In the genomic region with DNA sequence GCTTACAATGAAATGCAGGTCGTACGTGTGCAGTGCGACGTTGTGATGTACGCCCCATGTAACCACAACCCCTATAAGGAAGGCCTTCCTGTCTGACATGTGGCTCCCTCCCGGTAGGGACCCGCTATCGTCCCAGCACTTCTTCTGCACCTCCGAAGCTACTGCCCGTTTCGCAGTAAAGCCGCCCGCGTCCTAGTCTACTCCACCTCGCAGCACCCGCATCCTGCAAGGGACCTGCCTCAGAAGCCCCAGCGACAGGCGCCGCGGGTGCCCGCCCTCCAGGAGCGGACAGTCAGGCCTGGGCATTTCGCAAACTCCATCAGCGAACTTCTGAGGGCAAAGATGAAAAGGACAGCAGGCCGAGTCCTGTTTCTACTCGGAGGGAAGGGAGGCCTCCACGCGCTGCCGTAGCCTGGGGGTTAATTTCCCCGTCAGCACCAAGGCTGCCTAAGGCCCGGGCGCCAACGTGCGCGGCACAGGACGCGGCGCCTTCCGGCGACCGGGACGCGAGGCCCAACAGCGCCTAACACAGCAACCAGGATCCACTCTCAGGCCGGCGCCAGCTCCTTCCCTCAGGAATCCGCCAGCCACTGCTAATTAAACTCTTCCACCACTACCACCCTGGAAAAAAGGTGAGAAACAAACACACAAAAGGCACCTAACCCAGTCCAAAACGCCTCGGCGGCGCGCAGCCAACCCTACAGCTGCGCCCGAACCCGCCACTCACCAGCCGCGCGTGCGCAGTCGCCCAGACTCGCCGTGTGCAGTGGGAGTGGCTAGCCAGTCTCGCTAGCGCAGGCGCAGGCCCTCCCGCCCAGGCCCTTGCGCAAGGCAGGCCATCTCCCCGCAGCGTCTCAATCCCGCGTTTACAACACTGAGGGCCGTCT, we compare ENCODE assay signal across 8 cellular contexts. TPM values are rescaled to one million over a fixed set of nuclear protein-coding genes. Genes with fewer than 3 reads are reported as not detected.
DNase-seq lines count a peak whose midpoint lies in the region; ATAC-seq and TF ChIP-seq lines count a peak whose summit lies in the region.

A gene with protein sequence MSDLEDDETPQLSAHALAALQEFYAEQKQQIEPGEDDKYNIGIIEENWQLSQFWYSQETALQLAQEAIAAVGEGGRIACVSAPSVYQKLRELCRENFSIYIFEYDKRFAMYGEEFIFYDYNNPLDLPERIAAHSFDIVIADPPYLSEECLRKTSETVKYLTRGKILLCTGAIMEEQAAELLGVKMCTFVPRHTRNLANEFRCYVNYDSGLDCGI (minus strand): TSS at position 768 of the 887 bp plus-strand sequence. CDS start 16,363 bp downstream, outside the sequence.

- H3K4me3 Mint-ChIP-seq in activated naive CD8-positive, alpha-beta T cell = peak within 1 kb of the TSS; percentile 90
- peak within 1 kb of the TSS; percentile 98 for H3K4me3 Mint-ChIP-seq in glutamatergic neuron (ENCODE audit: unreplicated experiment)

- no peaks in the 10 kb centered on the region for H4K20me1 ChIP-seq in osteoblast (ENCODE audit: insufficient read depth, low read length)

- H3K4me1 Mint-ChIP-seq in activated naive CD8-positive, alpha-beta T cell (ENCODE audit: low read depth) = peaks cover 49% of the 10 kb centered on the region
- peaks cover 6% of the 10 kb centered on the region for H3K4me1 Mint-ChIP-seq in glutamatergic neuron (ENCODE audit: low read depth, unreplicated experiment)

- peak within 1 kb of the TSS; percentile 77 for H3K4me2 ChIP-seq in osteoblast (ENCODE audit: insufficient read depth, low read length)

- TF ChIP-seq CTCF in GM10266 (IDR thresholded peaks at IDR 0.05; ENCODE audit: control insufficient read depth, insufficient read depth, low read depth, missing control alignments) (no peak), glutamatergic neuron (IDR thresholded peaks at IDR 0.05; ENCODE audit: partially characterized antibody, unreplicated experiment) (no peak), osteoblast (IDR thresholded peaks at IDR 0.05; ENCODE audit: extremely low read depth, low read depth, low read length) (no peak), thoracic aorta (IDR thresholded peaks at IDR 0.05) (no peak)

- DNase-seq in GM10266 (ENCODE audit: extremely low spot score) (peak; percentile 87), NCI-H1092 treated with DMSO at 0.1 percent for 48 hours (lab: John Stamatoyannopoulos, UW) (peak; percentile 91), glutamatergic neuron (peak; percentile 97), osteoblast (ENCODE audit: insufficient read length, low spot score, missing footprints) (peak; percentile 95), thoracic aorta (ENCODE audit: low spot score) (peak; percentile 68)

- H3K4me1 ChIP-seq in osteoblast (ENCODE audit: insufficient read depth, low read length) = peaks cover 10% of the 10 kb centered on the region
- peaks cover 7 to 13% of the 10 kb centered on the region in 2 donors for H3K4me1 ChIP-seq in thoracic aorta (ENCODE audit: control insufficient read depth in 1 of 2, low read depth in 2 of 2)

- H3K9me3 ChIP-seq in osteoblast (ENCODE audit: low read depth, low read length) (no peaks in the 10 kb centered on the region), thoracic aorta (no peaks in the 10 kb centered on the region)

- H3K4me3 ChIP-seq in osteoblast (ENCODE audit: insufficient read depth, low read length) = peak within 1 kb of the TSS; percentile 88
- H3K4me3 ChIP-seq in thoracic aorta = peak within 1 kb of the TSS; percentile 87

- peaks cover 5% of the 10 kb centered on the region for H3K9me3 Mint-ChIP-seq in activated naive CD8-positive, alpha-beta T cell (ENCODE audit: low read depth)
- peaks cover 13% of the 10 kb centered on the region for H3K9me3 Mint-ChIP-seq in glutamatergic neuron (ENCODE audit: unreplicated experiment)

- H3K27me3 ChIP-seq in osteoblast (ENCODE audit: insufficient read depth, low read length) (no peaks in the 10 kb centered on the region), thoracic aorta (replicated peaks; ENCODE audit: insufficient read depth) (no peaks in the 10 kb centered on the region)

- peaks cover 20% of the 10 kb centered on the region for H3K79me2 ChIP-seq in osteoblast (ENCODE audit: insufficient read depth, low read length)

- H3K36me3 ChIP-seq in osteoblast (ENCODE audit: insufficient read depth, low read length) (peaks cover 12% of the 10 kb centered on the region), thoracic aorta (no peaks in the 10 kb centered on the region)

- H3K36me3 Mint-ChIP-seq in activated naive CD8-positive, alpha-beta T cell = peaks cover 25% of the 10 kb centered on the region
- peaks cover 15% of the 10 kb centered on the region for H3K36me3 Mint-ChIP-seq in glutamatergic neuron (ENCODE audit: unreplicated experiment)

- H3K27ac Mint-ChIP-seq in activated naive CD8-positive, alpha-beta T cell = peak within 1 kb of the TSS; percentile 100
- H3K27ac Mint-ChIP-seq in glutamatergic neuron (ENCODE audit: unreplicated experiment) = peak within 1 kb of the TSS; percentile 99

- H3K27ac ChIP-seq in osteoblast (ENCODE audit: low read depth, low read length) = peak within 1 kb of the TSS; percentile 96
- peak within 1 kb of the TSS; percentile 89 to 94 for H3K27ac ChIP-seq in thoracic aorta

- H2AFZ ChIP-seq in osteoblast (ENCODE audit: low read length) = peak within 1 kb of the TSS; percentile 92

- no peaks in the 10 kb centered on the region for H3K27me3 Mint-ChIP-seq in activated naive CD8-positive, alpha-beta T cell
- H3K27me3 Mint-ChIP-seq in glutamatergic neuron (ENCODE audit: unreplicated experiment) = peaks cover 9% of the 10 kb centered on the region

- ATAC-seq in HG02610 (IDR thresholded peaks at IDR 0.05; ENCODE audit: unreplicated experiment) (peak; percentile 85), SK-N-SH treated with all-trans-retinoic acid at 6 μM for 48 hours (peak; percentile 96), thoracic aorta (ENCODE audit: insufficient number of reproducible peaks, low FRiP score, low read depth) (peak; percentile 61)

TF ChIP-seq in SK-N-SH treated with all-trans-retinoic acid at 6 μM for 48 hours, 23 proteins besides CTCF, POLR2A, EP300 and RAD21:
- TF ChIP-seq ZFP3 (CRISPR knock-in tag; IDR thresholded peaks at IDR 0.05) = 0 out of 2 replicates have a peak, but pooled peaks have one; percentile 57
- TF ChIP-seq RARB (CRISPR knock-in tag; IDR thresholded peaks at IDR 0.05) = no peak
- peak; percentile 79; the same call in 1 of the 2 replicates for TF ChIP-seq CSDC2 (CRISPR knock-in tag; IDR thresholded peaks at IDR 0.05)
- no peak for TF ChIP-seq TSHZ2 (CRISPR knock-in tag; IDR thresholded peaks at IDR 0.05)
- peak; percentile 58; the same call in 1 of the 2 replicates for TF ChIP-seq GLIS3 (CRISPR knock-in tag; IDR thresholded peaks at IDR 0.05)

RNA-seq across cellular contexts. Expression of the gene that starts here (rescaled TPM):
- 2.9 TPM for total RNA-seq in glutamatergic neuron (ENCODE audit: unreplicated experiment)
- 7.6 and 8.3 TPM in 2 replicates for total RNA-seq in osteoblast
- 10 to 100 TPM in 1 of 2 donors, 1 to 10 TPM in 1; 8.4 to 12.7 TPM for total RNA-seq in thoracic aorta

Comparison
In these comparisons a context has a peak if more than half of its experiments do, and no peak if none do; other contexts are left out.
1. Peak in every context shown above with its lines: DNase-seq, ATAC-seq, H3K4me3 ChIP-seq and H3K27ac ChIP-seq.